Comparison of ENCODE assay signal across 1 cellular context in the genomic region with DNA sequence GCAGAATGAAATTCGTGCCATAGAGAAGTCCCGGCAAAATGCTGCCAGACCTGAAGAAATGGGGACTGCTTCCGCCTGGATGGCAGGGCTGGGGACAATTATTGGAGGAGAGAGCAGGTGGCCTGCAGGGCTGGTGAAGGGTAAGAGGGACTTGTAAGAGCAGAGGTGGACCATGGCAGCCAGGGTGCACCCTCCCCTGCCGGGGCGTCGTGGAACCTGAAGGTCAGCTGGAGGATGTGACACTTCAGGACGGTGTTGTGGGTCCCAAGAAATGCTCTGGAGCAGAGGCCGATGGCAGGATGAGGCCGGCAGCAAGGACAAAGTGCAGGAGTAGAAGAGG.
TF ChIP-seq lines count a peak whose summit lies in the region.

No MANE protein-coding gene starts in this region.

TF ChIP-seq in SK-N-SH treated with all-trans-retinoic acid at 6 μM for 48 hours, 23 proteins besides CTCF, POLR2A, EP300 and RAD21 (continued from another document):
- TF ChIP-seq, protein P1, sequence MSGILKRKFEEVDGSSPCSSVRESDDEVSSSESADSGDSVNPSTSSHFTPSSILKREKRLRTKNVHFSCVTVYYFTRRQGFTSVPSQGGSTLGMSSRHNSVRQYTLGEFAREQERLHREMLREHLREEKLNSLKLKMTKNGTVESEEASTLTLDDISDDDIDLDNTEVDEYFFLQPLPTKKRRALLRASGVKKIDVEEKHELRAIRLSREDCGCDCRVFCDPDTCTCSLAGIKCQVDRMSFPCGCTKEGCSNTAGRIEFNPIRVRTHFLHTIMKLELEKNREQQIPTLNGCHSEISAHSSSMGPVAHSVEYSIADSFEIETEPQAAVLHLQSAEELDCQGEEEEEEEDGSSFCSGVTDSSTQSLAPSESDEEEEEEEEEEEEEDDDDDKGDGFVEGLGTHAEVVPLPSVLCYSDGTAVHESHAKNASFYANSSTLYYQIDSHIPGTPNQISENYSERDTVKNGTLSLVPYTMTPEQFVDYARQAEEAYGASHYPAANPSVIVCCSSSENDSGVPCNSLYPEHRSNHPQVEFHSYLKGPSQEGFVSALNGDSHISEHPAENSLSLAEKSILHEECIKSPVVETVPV (CRISPR knock-in tag; IDR thresholded peaks at IDR 0.05): no peak
- TF ChIP-seq ZNF70 (CRISPR knock-in tag; IDR thresholded peaks at IDR 0.05) (no peak), RARB (CRISPR knock-in tag; IDR thresholded peaks at IDR 0.05) (no peak), ESRRG (CRISPR knock-in tag; IDR thresholded peaks at IDR 0.05) (no peak), ZNF565 (CRISPR knock-in tag; conservative IDR thresholded peaks at IDR 0.05; ENCODE audit: low read depth) (no peak), ZFP3 (CRISPR knock-in tag; IDR thresholded peaks at IDR 0.05) (no peak), ZNF8 (CRISPR knock-in tag; IDR thresholded peaks at IDR 0.05) (no peak), ARNTL (CRISPR knock-in tag; IDR thresholded peaks at IDR 0.05; ENCODE audit: borderline replicate concordance, low read depth) (no peak), GLIS3 (CRISPR knock-in tag; IDR thresholded peaks at IDR 0.05) (no peak), OSR1 (CRISPR knock-in tag; IDR thresholded peaks at IDR 0.05) (no peak), CSDC2 (CRISPR knock-in tag; IDR thresholded peaks at IDR 0.05) (no peak), TOX (CRISPR knock-in tag; IDR thresholded peaks at IDR 0.05; ENCODE audit: borderline replicate concordance) (no peak)
- TF ChIP-seq, protein P2, sequence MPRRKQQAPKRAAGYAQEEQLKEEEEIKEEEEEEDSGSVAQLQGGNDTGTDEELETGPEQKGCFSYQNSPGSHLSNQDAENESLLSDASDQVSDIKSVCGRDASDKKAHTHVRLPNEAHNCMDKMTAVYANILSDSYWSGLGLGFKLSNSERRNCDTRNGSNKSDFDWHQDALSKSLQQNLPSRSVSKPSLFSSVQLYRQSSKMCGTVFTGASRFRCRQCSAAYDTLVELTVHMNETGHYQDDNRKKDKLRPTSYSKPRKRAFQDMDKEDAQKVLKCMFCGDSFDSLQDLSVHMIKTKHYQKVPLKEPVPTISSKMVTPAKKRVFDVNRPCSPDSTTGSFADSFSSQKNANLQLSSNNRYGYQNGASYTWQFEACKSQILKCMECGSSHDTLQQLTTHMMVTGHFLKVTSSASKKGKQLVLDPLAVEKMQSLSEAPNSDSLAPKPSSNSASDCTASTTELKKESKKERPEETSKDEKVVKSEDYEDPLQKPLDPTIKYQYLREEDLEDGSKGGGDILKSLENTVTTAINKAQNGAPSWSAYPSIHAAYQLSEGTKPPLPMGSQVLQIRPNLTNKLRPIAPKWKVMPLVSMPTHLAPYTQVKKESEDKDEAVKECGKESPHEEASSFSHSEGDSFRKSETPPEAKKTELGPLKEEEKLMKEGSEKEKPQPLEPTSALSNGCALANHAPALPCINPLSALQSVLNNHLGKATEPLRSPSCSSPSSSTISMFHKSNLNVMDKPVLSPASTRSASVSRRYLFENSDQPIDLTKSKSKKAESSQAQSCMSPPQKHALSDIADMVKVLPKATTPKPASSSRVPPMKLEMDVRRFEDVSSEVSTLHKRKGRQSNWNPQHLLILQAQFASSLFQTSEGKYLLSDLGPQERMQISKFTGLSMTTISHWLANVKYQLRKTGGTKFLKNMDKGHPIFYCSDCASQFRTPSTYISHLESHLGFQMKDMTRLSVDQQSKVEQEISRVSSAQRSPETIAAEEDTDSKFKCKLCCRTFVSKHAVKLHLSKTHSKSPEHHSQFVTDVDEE (CRISPR knock-in tag; IDR thresholded peaks at IDR 0.05): no peak
- TF ChIP-seq, protein P3, sequence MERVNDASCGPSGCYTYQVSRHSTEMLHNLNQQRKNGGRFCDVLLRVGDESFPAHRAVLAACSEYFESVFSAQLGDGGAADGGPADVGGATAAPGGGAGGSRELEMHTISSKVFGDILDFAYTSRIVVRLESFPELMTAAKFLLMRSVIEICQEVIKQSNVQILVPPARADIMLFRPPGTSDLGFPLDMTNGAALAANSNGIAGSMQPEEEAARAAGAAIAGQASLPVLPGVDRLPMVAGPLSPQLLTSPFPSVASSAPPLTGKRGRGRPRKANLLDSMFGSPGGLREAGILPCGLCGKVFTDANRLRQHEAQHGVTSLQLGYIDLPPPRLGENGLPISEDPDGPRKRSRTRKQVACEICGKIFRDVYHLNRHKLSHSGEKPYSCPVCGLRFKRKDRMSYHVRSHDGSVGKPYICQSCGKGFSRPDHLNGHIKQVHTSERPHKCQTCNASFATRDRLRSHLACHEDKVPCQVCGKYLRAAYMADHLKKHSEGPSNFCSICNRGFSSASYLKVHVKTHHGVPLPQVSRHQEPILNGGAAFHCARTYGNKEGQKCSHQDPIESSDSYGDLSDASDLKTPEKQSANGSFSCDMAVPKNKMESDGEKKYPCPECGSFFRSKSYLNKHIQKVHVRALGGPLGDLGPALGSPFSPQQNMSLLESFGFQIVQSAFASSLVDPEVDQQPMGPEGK (CRISPR knock-in tag; IDR thresholded peaks at IDR 0.05; ENCODE audit: borderline replicate concordance): no peak
